Comparison of ENCODE assay signal across 8 cellular contexts in genomic region chr18:3585656-3586509, GRCh38.
DNase-seq lines count a peak whose midpoint lies in the region; ATAC-seq and TF ChIP-seq lines count a peak whose summit lies in the region.

No MANE protein-coding gene starts in this region.

- TF ChIP-seq CTCF in OCI-LY3 (IDR thresholded peaks at IDR 0.05; ENCODE audit: low read depth, low read length) = peak; percentile 94
- peak; percentile 61 to 91 (median 81) for TF ChIP-seq CTCF in thyroid gland (IDR thresholded peaks at IDR 0.05)

- H3K27ac Mint-ChIP-seq in naive thymus-derived CD8-positive, alpha-beta T cell = peak overlapping the region in 7 of 10 donors; percentile 13 to 79 (median 57)

- H3K27ac ChIP-seq in OCI-LY3 (ENCODE audit: low read length) = peak overlapping the region; percentile 95
- H3K27ac ChIP-seq in thyroid gland = no peak overlapping the region

- H3K9ac ChIP-seq in OCI-LY3 (ENCODE audit: low read length) = peak overlapping the region; percentile 93

- H3K4me3 Mint-ChIP-seq in naive thymus-derived CD8-positive, alpha-beta T cell = peak overlapping the region in 1 of 10 donors; percentile 29

- TF ChIP-seq POLR2A in thyroid gland (IDR thresholded peaks at IDR 0.05) = no peak

- H3K36me3 ChIP-seq in OCI-LY3 (replicated peaks; ENCODE audit: low read depth, low read length) = no peaks in the 10 kb centered on the region
- no peaks in the 10 kb centered on the region for H3K36me3 ChIP-seq in thyroid gland

- H3K4me1 Mint-ChIP-seq in naive thymus-derived CD8-positive, alpha-beta T cell = peaks cover 6 to 31% (median 11%) of the 10 kb centered on the region in 4 donors

- no peaks in the 10 kb centered on the region for H3K9me3 Mint-ChIP-seq in naive thymus-derived CD8-positive, alpha-beta T cell

- POLR2A ChIA-PET in naive thymus-derived CD8-positive, alpha-beta T cell (lab: Charles Lee) = interaction anchor here (1.1 to 3.1 kb wide), 4 partner anchors 10 to 144 kb away, joined by 3 to 32 read pairs (median 4); partner anchors contain the start of gene TGIF1

- H4K20me1 ChIP-seq in OCI-LY3 (ENCODE audit: insufficient read depth, low read length) = no peaks in the 10 kb centered on the region

- 46 to 52% methylated on average over 12 of the region's 12 CpGs for WGBS in thyroid gland, 2 donors

- H3K4me3 ChIP-seq in OCI-LY3 (ENCODE audit: low read length) (peak overlapping the region; percentile 68), thyroid gland (replicated peaks in 1 of 3) (no peak overlapping the region)

- H3K9me3 ChIP-seq in OCI-LY3 (ENCODE audit: insufficient read depth, low read length) = no peaks in the 10 kb centered on the region
- no peaks in the 10 kb centered on the region for H3K9me3 ChIP-seq in thyroid gland

- peak overlapping the region; percentile 86 for H3K4me2 ChIP-seq in OCI-LY3 (ENCODE audit: low read length)

- H3K27me3 Mint-ChIP-seq in naive thymus-derived CD8-positive, alpha-beta T cell = peaks cover 0 to 5% (median under 1%) of the 10 kb centered on the region in 5 donors

- H3K4me1 ChIP-seq in OCI-LY3 (ENCODE audit: low read length) (peaks cover 60% of the 10 kb centered on the region), thyroid gland (peaks cover 0 to 7% of the 10 kb centered on the region in 2 donors)

- peak; percentile 1 for ATAC-seq in GM21423 (IDR thresholded peaks at IDR 0.05; ENCODE audit: unreplicated experiment)
- ATAC-seq in esophagus mucosa = peak; percentile 71
- ATAC-seq in naive thymus-derived CD8-positive, alpha-beta T cell = peak; percentile 82 to 93

- H3K27me3 ChIP-seq in OCI-LY3 (ENCODE audit: low read depth, low read length) (no peaks in the 10 kb centered on the region), thyroid gland (no peaks in the 10 kb centered on the region)

- no peak overlapping the region for H2AFZ ChIP-seq in OCI-LY3 (ENCODE audit: low read depth, low read length)

- no peaks in the 10 kb centered on the region for H3K79me2 ChIP-seq in OCI-LY3 (ENCODE audit: low read length)

- DNase-seq in COLO829 (ENCODE audit: low spot score) = peak; percentile 65
- peak; percentile 83 for DNase-seq in HuH-7.5 (ENCODE audit: low spot score)
- peak; percentile 47 for DNase-seq in activated T-cell treated with anti-CD3 and anti-CD28 coated beads for 4 hours
- peak in 9 of 10 donors; percentile 27 to 77 (median 49) for DNase-seq in naive thymus-derived CD8-positive, alpha-beta T cell
- peak; percentile 84 to 89 for DNase-seq in thyroid gland

- H3K36me3 Mint-ChIP-seq in naive thymus-derived CD8-positive, alpha-beta T cell = no peaks in the 10 kb centered on the region

- intact Hi-C loops in thyroid gland (cut with DNase I) = loop anchor here (10.0 kb wide), 1 partner anchor 301 kb away; no protein-coding TSS in a partner anchor

Comparison
In these comparisons a context has a peak if more than half of its experiments do, and no peak if none do; other contexts are left out.
1. ATAC-seq: peak in every context shown above with its lines; median percentile 88 in naive thymus-derived CD8-positive, alpha-beta T cell; 71 in esophagus mucosa; 1 in GM21423.